Comparison of ENCODE assay signal across 24 cellular contexts in genomic region chr9:20651926-20652325, GRCh38.
"Had no signal": no experiment of that assay in that cellular context is flagged by ENCODE, and none has a peak within 500 bp of the region (broad histone marks: within the 10 kb centered on the region; RNA-seq: fewer than 3 reads in every experiment).

No MANE protein-coding gene starts in this region.

- H3K9me3 Mint-ChIP-seq: activated naive CD4-positive, alpha-beta T cell treated with anti-CD3 and anti-CD28 coated beads, Interleukin-2, amount 50 U/mL, for 72 hours; natural killer cell; type B pancreatic cell had no signal

- H3K36me3 Mint-ChIP-seq: activated naive CD4-positive, alpha-beta T cell treated with anti-CD3 and anti-CD28 coated beads, Interleukin-2, amount 50 U/mL, for 72 hours; natural killer cell; type B pancreatic cell had no signal

- H3K4me3 Mint-ChIP-seq: natural killer cell, type B pancreatic cell, WTC11 had no signal

- H3K27ac ChIP-seq: adrenal gland, ascending aorta, brain microvascular endothelial cell, left lung, neutrophil, ovary, prostate gland, spleen, thoracic aorta had no signal

- H3K4me3 ChIP-seq: adrenal gland, ascending aorta, left lung, lung, ovary, prostate gland, spleen, thoracic aorta had no signal

- H3K4me1 ChIP-seq: adrenal gland, ascending aorta, left lung, prostate gland, spleen had no signal

- H3K36me3 ChIP-seq: adrenal gland, ascending aorta, brain microvascular endothelial cell, left lung, neutrophil, ovary, prostate gland, spleen, thoracic aorta had no signal

- H3K27ac Mint-ChIP-seq: activated naive CD4-positive, alpha-beta T cell treated with anti-CD3 and anti-CD28 coated beads, Interleukin-2, amount 50 U/mL, for 72 hours; natural killer cell; type B pancreatic cell; WTC11 had no signal

- H3K4me1 Mint-ChIP-seq: natural killer cell, WTC11 had no signal

- DNase-seq: activated gamma-delta T cell treated with Interleukin-2 at 50 U/mL for 16 hours; activated T-cell treated with anti-CD3 and anti-CD28 coated beads, Interleukin-2, amount 50 U/mL, for 1 hour; adrenal gland; brain microvascular endothelial cell; central memory CD4-positive, alpha-beta T cell; dermis blood vessel endothelial cell; effector CD8-positive, alpha-beta T cell; erythroblast; foreskin melanocyte; kidney; left lung; natural killer cell; ovary; spleen; stimulated activated CD4-positive, alpha-beta T cell treated with anti-CD3 and anti-CD28 coated beads, Interleukin-4, amount 100 ng/mL, for 1 hour; stimulated activated naive CD4-positive, alpha-beta T cell had no signal

- H3K27me3 ChIP-seq: adrenal gland, ascending aorta, brain microvascular endothelial cell, left lung, neutrophil, ovary, spleen had no signal

- H3K27me3 Mint-ChIP-seq: type B pancreatic cell had no signal

- H3K9me3 ChIP-seq: adrenal gland, ascending aorta, left lung, neutrophil, ovary, prostate gland, spleen, thoracic aorta had no signal
